1 cellular context compared by ENCODE assay signal in the genomic region with DNA sequence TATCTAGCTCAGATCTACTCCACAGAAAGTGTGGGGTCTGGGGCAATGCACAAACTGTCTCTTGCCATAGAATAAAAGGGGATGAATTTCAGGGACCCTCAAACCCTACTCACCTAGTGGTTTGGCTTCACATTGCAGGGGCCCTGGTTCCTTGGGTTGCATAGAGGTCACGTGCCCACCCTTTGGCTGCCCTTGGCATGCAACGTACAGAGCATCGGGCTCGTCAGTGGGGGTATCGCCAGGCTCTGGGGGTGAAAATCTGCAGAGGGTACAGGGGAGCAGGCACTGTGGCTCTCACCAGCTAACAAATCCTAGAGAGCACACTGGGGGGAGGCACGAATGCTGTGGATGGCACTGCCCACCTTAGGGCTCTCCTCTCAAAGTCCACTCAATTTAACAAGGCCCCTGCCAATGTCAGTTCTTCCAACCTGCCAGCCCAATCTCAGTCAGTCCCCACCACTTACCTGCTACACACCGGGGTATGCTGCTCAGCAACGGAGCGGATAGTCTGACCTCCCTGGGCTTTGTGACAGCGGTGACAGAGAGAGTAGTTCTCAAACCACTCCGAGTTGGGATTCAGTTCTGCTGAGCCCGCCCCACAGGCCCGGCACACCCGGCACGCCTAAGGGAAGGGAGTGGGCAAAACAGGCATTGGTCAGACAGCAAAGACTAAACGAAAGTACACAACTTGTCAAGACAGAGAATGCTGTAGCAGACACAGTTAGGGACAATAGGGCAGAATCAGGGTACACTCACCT.
TF ChIP-seq lines count a peak whose summit lies in the region.

No MANE protein-coding gene starts in this region.

TF ChIP-seq in GM12878, 131 proteins besides CTCF, POLR2A, EP300 and RAD21:
- TF ChIP-seq ZNF207 (IDR thresholded peaks at IDR 0.05; ENCODE audit: borderline replicate concordance) (no peak), TAF1 (IDR thresholded peaks at IDR 0.05; ENCODE audit: borderline replicate concordance, low read depth, low read length) (no peak), ZNF622 (IDR thresholded peaks at IDR 0.05) (no peak), BACH1 (IDR thresholded peaks at IDR 0.05; ENCODE audit: borderline replicate concordance) (no peak), CBFB (IDR thresholded peaks at IDR 0.05; ENCODE audit: low read depth) (no peak), CREM (IDR thresholded peaks at IDR 0.05; ENCODE audit: low read depth) (no peak)
